In the genomic region with DNA sequence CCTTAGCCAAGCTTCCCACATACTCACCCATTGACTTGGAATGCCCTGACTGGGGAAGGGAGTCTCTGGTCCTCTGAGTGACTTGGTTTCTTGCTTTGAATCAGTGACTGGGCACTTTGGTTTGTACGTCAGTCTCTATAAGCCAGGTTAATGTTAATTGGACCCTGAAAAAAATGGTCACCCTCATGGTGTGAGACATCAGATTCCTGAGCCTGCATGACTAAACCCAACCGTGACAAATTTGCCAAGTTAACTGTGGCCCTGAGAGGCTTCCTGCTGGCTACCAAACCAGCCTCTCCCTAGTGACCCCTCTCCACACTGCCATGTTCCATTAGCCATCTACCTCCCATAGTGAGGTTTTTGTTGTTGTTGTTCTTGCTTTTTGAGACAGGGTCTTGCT, we compare ENCODE assay signal across 19 cellular contexts. TPM values are rescaled to one million over a fixed set of nuclear protein-coding genes. Genes with fewer than 3 reads are reported as not detected.
DNase-seq lines count a peak whose midpoint lies in the region; FAIRE-seq and TF ChIP-seq lines count a peak whose summit lies in the region.
"Had no signal": no experiment of that assay in that cellular context is flagged by ENCODE, and none has a peak within 500 bp of the region (broad histone marks: within the 10 kb centered on the region; RNA-seq: fewer than 3 reads in every experiment).

No MANE protein-coding gene starts in this region.

- FAIRE-seq in H54 (lab: Jason Lieb, UNC) = no peak
- FAIRE-seq: D721Med, H1, HepG2 had no signal

- TF ChIP-seq POLR2A in H54 (IDR thresholded peaks at IDR 0.05; ENCODE audit: low read depth, low read length) = no peak

- H3K27me3 ChIP-seq in muscle layer of colon (ENCODE audit: control insufficient read depth in 1 of 2, insufficient read depth in 2 of 2, low read length in 2 of 2) = no peaks in the 10 kb centered on the region
- H3K27me3 ChIP-seq: Peyer's patch had no signal

- H3K4me1 ChIP-seq in muscle layer of colon (ENCODE audit: insufficient read depth, low read length) = peaks cover 55% of the 10 kb centered on the region
- H3K4me1 ChIP-seq: BE2C had no signal

- DNase-seq in M059J (ENCODE audit: low read depth) (peak; percentile 70), caudate nucleus (lab: John Stamatoyannopoulos, UW) (no peak), GM20000 (ENCODE audit: low spot score) (no peak), H54 (ENCODE audit: insufficient read length, low spot score) (no peak), activated T-cell treated with anti-CD3 and anti-CD28 coated beads for 4 hours (no peak)
- no peak for DNase-seq in NK-92 treated with Interleukin-12 subunit alpha and Interleukin-12 subunit beta, amount 100 ng/mL, for 24 hours (lab: John Stamatoyannopoulos, UW)
- DNase-seq: BE2C; CD4-positive, alpha-beta memory T cell; DMS79 treated with DMSO at 0.1 percent for 48 hours; NCI-H187 treated with DMSO at 0.1 percent for 48 hours; NCI-H2171; NCI-H82; SHP77 treated with DMSO at 0.1 percent for 48 hours had no signal

- no peaks in the 10 kb centered on the region for H3K36me3 ChIP-seq in muscle layer of colon (ENCODE audit: insufficient read depth, low read length)
- H3K36me3 ChIP-seq: BE2C, Peyer's patch had no signal

- TF ChIP-seq CTCF in GM20000 (IDR thresholded peaks at IDR 0.05; ENCODE audit: extremely low read depth, missing control alignments) = no peak

- H3K9ac ChIP-seq in muscle layer of colon (ENCODE audit: low read length) = no peak overlapping the region

- H3K27ac ChIP-seq in caudate nucleus (ENCODE audit: low read depth, low read length) (peak overlapping the region; percentile 55), muscle layer of colon (ENCODE audit: low read depth, low read length) (peak overlapping the region; percentile 41), temporal lobe (ENCODE audit: low read depth, low read length) (peak overlapping the region; percentile 15)

- H3K9me3 ChIP-seq in muscle layer of colon (ENCODE audit: low read length) = no peaks in the 10 kb centered on the region
- H3K9me3 ChIP-seq: BE2C, Peyer's patch had no signal

- no peak overlapping the region for H3K4me3 ChIP-seq in muscle layer of colon (ENCODE audit: low read depth in 1 of 2, low read length in 2 of 2)
- H3K4me3 ChIP-seq: Peyer's patch had no signal

RNA-seq across cellular contexts. Expression of gene ITPKB, which starts 44.1 kb away (rescaled TPM):
- total RNA-seq in M059J (2014; rRNA removed; shearing (Covaris generic)) = 2.6 and 6.1 TPM in 2 replicates
- total RNA-seq in temporal lobe = 6.1 TPM
- total RNA-seq: HepG2 had no signal
